33 cellular contexts compared by ENCODE assay signal in the genomic region with DNA sequence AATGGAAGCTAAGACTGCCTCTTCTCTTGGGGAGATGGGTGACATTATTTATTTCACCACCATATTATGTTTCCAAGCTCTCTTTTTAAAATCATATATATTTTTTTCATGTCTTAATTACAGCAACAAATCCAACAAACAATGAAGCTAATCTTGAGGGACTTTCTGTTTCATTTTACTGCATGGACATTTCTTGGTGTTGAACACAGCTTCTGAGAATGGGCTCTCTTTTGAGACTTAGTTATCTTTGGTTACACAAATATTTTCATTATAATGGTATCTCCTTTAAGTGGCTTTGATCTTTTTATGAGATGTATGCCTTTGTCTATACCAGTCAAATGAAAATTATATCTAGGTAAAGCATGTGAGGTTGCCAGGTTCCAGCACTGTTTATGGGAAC.
"Had no signal": no experiment of that assay in that cellular context is flagged by ENCODE, and none has a peak within 500 bp of the region (broad histone marks: within the 10 kb centered on the region; RNA-seq: fewer than 3 reads in every experiment).

No MANE protein-coding gene starts in this region.

- H3K4me3 ChIP-seq: adrenal gland, body of pancreas, breast epithelium had no signal

- H3K4me1 ChIP-seq: adrenal gland, body of pancreas, breast epithelium had no signal

- H3K27me3 ChIP-seq: adrenal gland, body of pancreas, brain microvascular endothelial cell, breast epithelium had no signal

- H3K9me3 ChIP-seq: adrenal gland, body of pancreas, breast epithelium had no signal

- H3K4me3 Mint-ChIP-seq: activated B cell treated with CpG ODN at 0.5 μM for 24 hours; activated CD4-positive, alpha-beta memory T cell treated with anti-CD3 and anti-CD28 coated beads for 36 hours; activated CD8-positive, alpha-beta T cell treated with anti-CD3 and anti-CD28 coated beads for 36 hours; activated naive CD4-positive, alpha-beta T cell treated with anti-CD3 and anti-CD28 coated beads for 36 hours; activated naive CD8-positive, alpha-beta T cell treated with anti-CD3 and anti-CD28 coated beads for 36 hours; activated T-cell treated with anti-CD3 and anti-CD28 coated beads, Interleukin-2, amount 50 U/mL, for 4 hours; activated T-cell treated with anti-CD3 and anti-CD28 coated beads, Interleukin-2, amount 50 U/mL, for 72 hours; activated T-helper 1 cell treated with anti-CD3 and anti-CD28 coated beads, Interleukin-12 subunit alpha, Interleukin-12 subunit beta, Interleukin-2, Interleukin-4 antibody, amounts not matched to agents 30 ng/mL and 10 ng/mL and 1 ng/mL, durations not matched to agents 14 hours and 24 hours and 36 hours; activated T-helper 17 cell treated with anti-CD3 and anti-CD28 coated beads, Interleukin-2, amount 50 U/mL, for 72 hours; T-helper 1 cell treated with Interleukin-12 subunit alpha and Interleukin-12 subunit beta and Interleukin-4 antibody, amounts not matched to agents 30 μg/mL and 1 μg/mL, for 36 hours; T-helper 2 cell treated with Interferon-gamma antibody and Interleukin-4, amounts not matched to agents 5 μg/mL and 100 μg/mL, for 36 hours had no signal

- H3K36me3 Mint-ChIP-seq: activated CD4-positive, alpha-beta memory T cell treated with anti-CD3 and anti-CD28 coated beads for 36 hours; activated naive CD4-positive, alpha-beta T cell treated with anti-CD3 and anti-CD28 coated beads, Interleukin-2, amount 50 U/mL, for 72 hours; activated naive CD8-positive, alpha-beta T cell treated with anti-CD3 and anti-CD28 coated beads for 36 hours had no signal

- H3K9me3 Mint-ChIP-seq: activated B cell treated with CpG ODN at 0.5 μM for 24 hours; activated CD4-positive, alpha-beta memory T cell treated with anti-CD3 and anti-CD28 coated beads for 36 hours; activated CD8-positive, alpha-beta T cell treated with anti-CD3 and anti-CD28 coated beads for 36 hours; activated naive CD4-positive, alpha-beta T cell treated with anti-CD3 and anti-CD28 coated beads for 36 hours; activated naive CD4-positive, alpha-beta T cell treated with anti-CD3 and anti-CD28 coated beads, Interleukin-2, amount 50 U/mL, for 72 hours; activated naive CD8-positive, alpha-beta T cell treated with anti-CD3 and anti-CD28 coated beads for 36 hours; activated T-cell treated with anti-CD3 and anti-CD28 coated beads, Interleukin-2, amount 50 U/mL, for 4 hours; activated T-cell treated with anti-CD3 and anti-CD28 coated beads, Interleukin-2, amount 50 U/mL, for 72 hours; activated T-helper 1 cell treated with anti-CD3 and anti-CD28 coated beads, Interleukin-12 subunit alpha, Interleukin-12 subunit beta, Interleukin-2, Interleukin-4 antibody, amounts not matched to agents 30 ng/mL and 10 ng/mL and 1 ng/mL, durations not matched to agents 14 hours and 24 hours and 36 hours; activated T-helper 17 cell treated with anti-CD3 and anti-CD28 coated beads, Interleukin-2, amount 50 U/mL, for 72 hours; T-helper 1 cell treated with Interleukin-12 subunit alpha and Interleukin-12 subunit beta and Interleukin-4 antibody, amounts not matched to agents 30 μg/mL and 1 μg/mL, for 36 hours; T-helper 2 cell treated with Interferon-gamma antibody and Interleukin-4, amounts not matched to agents 5 μg/mL and 100 μg/mL, for 36 hours had no signal

- H3K27me3 Mint-ChIP-seq: activated B cell treated with CpG ODN at 0.5 μM for 24 hours; activated CD4-positive, alpha-beta memory T cell treated with anti-CD3 and anti-CD28 coated beads for 36 hours; activated CD8-positive, alpha-beta T cell treated with anti-CD3 and anti-CD28 coated beads for 36 hours; activated naive CD8-positive, alpha-beta T cell treated with anti-CD3 and anti-CD28 coated beads for 36 hours; activated T-helper 17 cell treated with anti-CD3 and anti-CD28 coated beads, Interleukin-2, amount 50 U/mL, for 72 hours had no signal

- H3K27ac Mint-ChIP-seq: activated B cell treated with CpG ODN at 0.5 μM for 24 hours; activated CD4-positive, alpha-beta memory T cell treated with anti-CD3 and anti-CD28 coated beads for 36 hours; activated CD8-positive, alpha-beta T cell treated with anti-CD3 and anti-CD28 coated beads for 36 hours; activated naive CD4-positive, alpha-beta T cell treated with anti-CD3 and anti-CD28 coated beads for 36 hours; activated naive CD4-positive, alpha-beta T cell treated with anti-CD3 and anti-CD28 coated beads, Interleukin-2, amount 50 U/mL, for 72 hours; activated naive CD8-positive, alpha-beta T cell treated with anti-CD3 and anti-CD28 coated beads for 36 hours; activated T-cell treated with anti-CD3 and anti-CD28 coated beads, Interleukin-2, amount 50 U/mL, for 72 hours; activated T-helper 1 cell treated with anti-CD3 and anti-CD28 coated beads, Interleukin-12 subunit alpha, Interleukin-12 subunit beta, Interleukin-2, Interleukin-4 antibody, amounts not matched to agents 30 ng/mL and 10 ng/mL and 1 ng/mL, durations not matched to agents 14 hours and 24 hours and 36 hours; activated T-helper 17 cell treated with anti-CD3 and anti-CD28 coated beads, Interleukin-2, amount 50 U/mL, for 72 hours; T-helper 1 cell treated with Interleukin-12 subunit alpha and Interleukin-12 subunit beta and Interleukin-4 antibody, amounts not matched to agents 30 μg/mL and 1 μg/mL, for 36 hours; T-helper 2 cell treated with Interferon-gamma antibody and Interleukin-4, amounts not matched to agents 5 μg/mL and 100 μg/mL, for 36 hours had no signal

- H3K4me1 Mint-ChIP-seq: activated B cell treated with CpG ODN at 0.5 μM for 24 hours; activated naive CD8-positive, alpha-beta T cell treated with anti-CD3 and anti-CD28 coated beads for 36 hours; activated T-helper 17 cell treated with anti-CD3 and anti-CD28 coated beads, Interleukin-2, amount 50 U/mL, for 72 hours had no signal

- H3K27ac ChIP-seq: adrenal gland, body of pancreas, brain microvascular endothelial cell, breast epithelium, VCaP had no signal

- ATAC-seq: activated CD8-positive, alpha-beta T cell treated with anti-CD3 and anti-CD28 coated beads for 36 hours; activated naive CD4-positive, alpha-beta T cell treated with anti-CD3 and anti-CD28 coated beads, Interleukin-2, amount 50 U/mL, for 72 hours; activated T-cell treated with anti-CD3 and anti-CD28 coated beads, Interleukin-2, amount 50 U/mL, for 4 hours; activated T-cell treated with anti-CD3 and anti-CD28 coated beads, Interleukin-2, amount 50 U/mL, for 72 hours; activated T-helper 17 cell treated with anti-CD3 and anti-CD28 coated beads, Interleukin-2, amount 50 U/mL, for 72 hours; body of pancreas had no signal

- DNase-seq: activated B cell treated with CpG ODN at 0.5 μM for 24 hours; activated CD4-positive, alpha-beta memory T cell treated with anti-CD3 and anti-CD28 coated beads for 36 hours; activated CD4-positive, alpha-beta T cell treated with anti-CD3 and anti-CD28 coated beads for 48 hours; activated CD4-positive, alpha-beta T cell treated with anti-CD3 and anti-CD28 coated beads, Interleukin-2, amount 50 U/mL, for 1 hour; activated CD4-positive, alpha-beta T cell treated with anti-CD3 and anti-CD28 coated beads, Interleukin-2, amount 50 U/mL, for 4 hours; activated CD4-positive, CD25-positive, alpha-beta regulatory T cell treated with anti-CD3 and anti-CD28 coated beads, Interleukin-2, amount 50 U/mL, for 72 hours; activated CD8-positive, alpha-beta T cell treated with anti-CD3 and anti-CD28 coated beads for 36 hours; activated effector memory CD4-positive, alpha-beta T cell treated with anti-CD3 and anti-CD28 coated beads, Interleukin-2, amount 50 U/mL, for 16 hours; activated gamma-delta T cell treated with Interleukin-2 at 50 U/mL for 16 hours; activated naive CD4-positive, alpha-beta T cell; activated naive CD4-positive, alpha-beta T cell treated with anti-CD3 and anti-CD28 coated beads for 36 hours; activated naive CD4-positive, alpha-beta T cell treated with anti-CD3 and anti-CD28 coated beads, Interleukin-2, amount 50 U/mL, for 16 hours; activated naive CD8-positive, alpha-beta T cell treated with anti-CD3 and anti-CD28 coated beads for 36 hours; activated T-cell treated with anti-CD3 and anti-CD28 coated beads for 4 hours; activated T-cell treated with anti-CD3 and anti-CD28 coated beads, Interleukin-2, amount 50 U/mL, for 1 hour; activated T-cell treated with anti-CD3 and anti-CD28 coated beads, Interleukin-2, amount 50 U/mL, for 4 hours; activated T-cell treated with anti-CD3 and anti-CD28 coated beads, Interleukin-2, amount 50 U/mL, for 72 hours; adrenal gland; amniotic stem cell; aorta; body of pancreas; brain microvascular endothelial cell; central memory CD4-positive, alpha-beta T cell; T-helper 1 cell; T-helper 2 cell; T-helper 9 cell had no signal

- H3K36me3 ChIP-seq: adrenal gland, brain microvascular endothelial cell, breast epithelium had no signal
